8 cellular contexts compared by ENCODE assay signal in genomic region chr11:28107726-28108618, GRCh38. TPM values are rescaled to one million over a fixed set of nuclear protein-coding genes. Genes with fewer than 3 reads are reported as not detected.
DNase-seq lines count a peak whose midpoint lies in the region; ATAC-seq and TF ChIP-seq lines count a peak whose summit lies in the region.

Gene KIF18A, minus strand, starts transcription at chr11:28108156. Its CDS starts 10,209 bp downstream, at chr11:28097947.
Gene METTL15, plus strand, starts transcription at chr11:28108388. Its CDS starts 4,947 bp downstream, at chr11:28113335.

- H4K20me1 ChIP-seq in DND-41 (ENCODE audit: insufficient read depth, low read length) (no peaks in the 10 kb centered on the region; the same call in 1 of the 2 replicates), GM23248 (ENCODE audit: insufficient read depth) (no peaks in the 10 kb centered on the region)

- POLR2A ChIA-PET in naive thymus-derived CD4-positive, alpha-beta T cell (lab: Charles Lee): interaction anchor here (0.7 kb wide), 2 partner anchors 10 to 745 kb away, joined by 3 to 4 read pairs; partner anchors contain the start of gene CCDC34

- H3K36me3 Mint-ChIP-seq in activated T-helper 1 cell treated with anti-CD3 and anti-CD28 coated beads, Interleukin-12 subunit alpha, Interleukin-12 subunit beta, Interleukin-2, Interleukin-4 antibody, amounts not matched to agents 30 ng/mL and 10 ng/mL and 1 ng/mL, durations not matched to agents 14 hours and 24 hours and 36 hours (ENCODE audit: low read depth): peaks cover 7% of the 10 kb centered on the region
- peaks cover 0 to 4% (median 0%) of the 10 kb centered on the region in 5 donors for H3K36me3 Mint-ChIP-seq in naive thymus-derived CD4-positive, alpha-beta T cell
- no peaks in the 10 kb centered on the region for H3K36me3 Mint-ChIP-seq in stimulated activated naive B cell treated with anti-CD40 and anti-IgM and Interleukin-4, amounts not matched to agents 10 μg/mL and 1 μg/mL and 100 μg/mL, for 72 hours

- 1% methylated on average over 38 of the region's 38 CpGs for WGBS in GM23248 (ENCODE audit: low coverage in 1 of 2, low lambda C conversion rate in 2 of 2, missing lambda C conversion rate in 2 of 2), 2 experiments

- H3K9me2 ChIP-seq in GM23248 (ENCODE audit: insufficient read depth): no peaks in the 10 kb centered on the region

- no peaks in the 10 kb centered on the region for H3K9me3 Mint-ChIP-seq in activated T-helper 1 cell treated with anti-CD3 and anti-CD28 coated beads, Interleukin-12 subunit alpha, Interleukin-12 subunit beta, Interleukin-2, Interleukin-4 antibody, amounts not matched to agents 30 ng/mL and 10 ng/mL and 1 ng/mL, durations not matched to agents 14 hours and 24 hours and 36 hours
- no peaks in the 10 kb centered on the region for H3K9me3 Mint-ChIP-seq in naive thymus-derived CD4-positive, alpha-beta T cell
- H3K9me3 Mint-ChIP-seq in stimulated activated naive B cell treated with anti-CD40 and anti-IgM and Interleukin-4, amounts not matched to agents 10 μg/mL and 1 μg/mL and 100 μg/mL, for 72 hours: no peaks in the 10 kb centered on the region

- peak; percentile 10 for TF ChIP-seq CTCF in DND-41 (IDR thresholded peaks at IDR 0.05; ENCODE audit: borderline replicate concordance, extremely low read depth, low read length, poor library complexity, severe bottlenecking)

- peak within 1 kb of the TSS; percentile 78 to 87 for H3K4me3 ChIP-seq in DND-41 (ENCODE audit: low read depth in 1 of 2, low read length in 2 of 2)
- H3K4me3 ChIP-seq in GM23248: peak within 1 kb of the TSS; percentile 94
- H3K4me3 ChIP-seq in naive thymus-derived CD4-positive, alpha-beta T cell (ENCODE audit: low read length): peak within 1 kb of the TSS; percentile 98

- H3K4me1 ChIP-seq in DND-41 (ENCODE audit: insufficient read depth, low read length): peaks cover 67% of the 10 kb centered on the region
- peaks cover 62% of the 10 kb centered on the region for H3K4me1 ChIP-seq in GM23248 (ENCODE audit: insufficient read depth)
- H3K4me1 ChIP-seq in naive thymus-derived CD4-positive, alpha-beta T cell (ENCODE audit: control insufficient read depth in 2 of 2, insufficient read depth in 2 of 2, low read length in 2 of 2): peaks cover 19 to 27% of the 10 kb centered on the region in 2 donors

- intact Hi-C loops in activated T-helper 1 cell treated with anti-CD3 and anti-CD28 coated beads, Interleukin-12 subunit alpha, Interleukin-12 subunit beta, Interleukin-2, Interleukin-4 antibody, amounts not matched to agents 30 ng/mL and 10 ng/mL and 1 ng/mL, durations not matched to agents 14 hours and 24 hours and 36 hours (cut with micrococcal nuclease): loop anchor here (1.0 to 10.0 kb wide), 4 partner anchors 9 to 746 kb away; partner anchors contain the start of gene CCDC34
- intact Hi-C loops in naive thymus-derived CD4-positive, alpha-beta T cell (cut with micrococcal nuclease): loop anchor here (1.0 to 2.0 kb wide), 6 partner anchors 9 to 745 kb away; partner anchors contain the start of genes CCDC34 (in 2 of the 2) and LIN7C (in 2 of the 2)

- H3K4me1 Mint-ChIP-seq in activated T-helper 1 cell treated with anti-CD3 and anti-CD28 coated beads, Interleukin-12 subunit alpha, Interleukin-12 subunit beta, Interleukin-2, Interleukin-4 antibody, amounts not matched to agents 30 ng/mL and 10 ng/mL and 1 ng/mL, durations not matched to agents 14 hours and 24 hours and 36 hours (ENCODE audit: low read depth): peaks cover 65% of the 10 kb centered on the region
- H3K4me1 Mint-ChIP-seq in naive thymus-derived CD4-positive, alpha-beta T cell: peaks cover 29 to 64% (median 61%) of the 10 kb centered on the region in 7 donors
- peaks cover 9 to 40% of the 10 kb centered on the region in 2 donors for H3K4me1 Mint-ChIP-seq in stimulated activated naive B cell treated with anti-CD40 and anti-IgM and Interleukin-4, amounts not matched to agents 10 μg/mL and 1 μg/mL and 100 μg/mL, for 72 hours

- CTCF ChIA-PET in naive thymus-derived CD4-positive, alpha-beta T cell (lab: Charles Lee): interaction anchor here (1.2 to 1.6 kb wide), 2 partner anchors 10 to 18 kb away, joined by 4 read pairs; no protein-coding TSS in a partner anchor

- H3K4me3 Mint-ChIP-seq in activated T-helper 1 cell treated with anti-CD3 and anti-CD28 coated beads, Interleukin-12 subunit alpha, Interleukin-12 subunit beta, Interleukin-2, Interleukin-4 antibody, amounts not matched to agents 30 ng/mL and 10 ng/mL and 1 ng/mL, durations not matched to agents 14 hours and 24 hours and 36 hours: peak within 1 kb of the TSS; percentile 97
- H3K4me3 Mint-ChIP-seq in naive thymus-derived CD4-positive, alpha-beta T cell: peak within 1 kb of the TSS; percentile 89 to 98 (median 96)
- H3K4me3 Mint-ChIP-seq in stimulated activated naive B cell treated with anti-CD40 and anti-IgM and Interleukin-4, amounts not matched to agents 10 μg/mL and 1 μg/mL and 100 μg/mL, for 72 hours: peak within 1 kb of the TSS; percentile 99

- H3K27ac ChIP-seq in DND-41 (ENCODE audit: low read length): peak within 1 kb of the TSS; percentile 93
- peak within 1 kb of the TSS; percentile 97 for H3K27ac ChIP-seq in GM23248
- peak within 1 kb of the TSS; percentile 92 for H3K27ac ChIP-seq in naive thymus-derived CD4-positive, alpha-beta T cell (ENCODE audit: low read depth, low read length)

- ATAC-seq in DND-41 (ENCODE audit: insufficient read depth, low read depth): peak; percentile 89
- ATAC-seq in naive thymus-derived CD4-positive, alpha-beta T cell: peak; percentile 94
- ATAC-seq in stimulated activated naive B cell treated with anti-CD40 and anti-IgM and Interleukin-4, amounts not matched to agents 10 μg/mL and 1 μg/mL and 100 μg/mL, for 72 hours (replicated peaks): peak; percentile 96 to 97

- peaks cover 21% of the 10 kb centered on the region for H3F3A ChIP-seq in GM23248 (ENCODE audit: insufficient read depth)

- DNase-seq in DND-41: peak; percentile 96
- peak; percentile 100 for DNase-seq in GM23248
- peak; percentile 97 to 98 for DNase-seq in Kasumi-1 (lab: John Stamatoyannopoulos, UW)
- DNase-seq in RPMI7951 (ENCODE audit: low read depth): peak; percentile 97
- DNase-seq in activated T-helper 1 cell treated with anti-CD3 and anti-CD28 coated beads, Interleukin-12 subunit alpha, Interleukin-12 subunit beta, Interleukin-2, Interleukin-4 antibody, amounts not matched to agents 30 ng/mL and 10 ng/mL and 1 ng/mL, durations not matched to agents 14 hours and 24 hours and 36 hours (ENCODE audit: low spot score): peak; percentile 99
- DNase-seq in fibroblast of gingiva (ENCODE audit: low read depth): peak; percentile 100
- DNase-seq in naive thymus-derived CD4-positive, alpha-beta T cell: peak; percentile 94 to 98 (median 95)
- DNase-seq in stimulated activated naive B cell treated with anti-CD40 and anti-IgM and Interleukin-4, amounts not matched to agents 10 μg/mL and 1 μg/mL and 100 μg/mL, for 72 hours: peak; percentile 100

- H2AFZ ChIP-seq in DND-41 (ENCODE audit: low read depth, low read length) (peak within 1 kb of the TSS; percentile 88), GM23248 (peak within 1 kb of the TSS; percentile 82)

- H3K27ac Mint-ChIP-seq in activated T-helper 1 cell treated with anti-CD3 and anti-CD28 coated beads, Interleukin-12 subunit alpha, Interleukin-12 subunit beta, Interleukin-2, Interleukin-4 antibody, amounts not matched to agents 30 ng/mL and 10 ng/mL and 1 ng/mL, durations not matched to agents 14 hours and 24 hours and 36 hours: peak within 1 kb of the TSS; percentile 99
- peak within 1 kb of the TSS; percentile 96 to 100 (median 97) for H3K27ac Mint-ChIP-seq in naive thymus-derived CD4-positive, alpha-beta T cell
- H3K27ac Mint-ChIP-seq in stimulated activated naive B cell treated with anti-CD40 and anti-IgM and Interleukin-4, amounts not matched to agents 10 μg/mL and 1 μg/mL and 100 μg/mL, for 72 hours: peak within 1 kb of the TSS; percentile 99

- no peaks in the 10 kb centered on the region for H3K27me3 Mint-ChIP-seq in activated T-helper 1 cell treated with anti-CD3 and anti-CD28 coated beads, Interleukin-12 subunit alpha, Interleukin-12 subunit beta, Interleukin-2, Interleukin-4 antibody, amounts not matched to agents 30 ng/mL and 10 ng/mL and 1 ng/mL, durations not matched to agents 14 hours and 24 hours and 36 hours (ENCODE audit: insufficient read depth)
- no peaks in the 10 kb centered on the region for H3K27me3 Mint-ChIP-seq in naive thymus-derived CD4-positive, alpha-beta T cell
- no peaks in the 10 kb centered on the region for H3K27me3 Mint-ChIP-seq in stimulated activated naive B cell treated with anti-CD40 and anti-IgM and Interleukin-4, amounts not matched to agents 10 μg/mL and 1 μg/mL and 100 μg/mL, for 72 hours

- H3K9me3 ChIP-seq in DND-41 (ENCODE audit: insufficient read depth, low read length, severe bottlenecking) (no peaks in the 10 kb centered on the region), GM23248 (ENCODE audit: low read depth) (no peaks in the 10 kb centered on the region)
- no peaks in the 10 kb centered on the region for H3K9me3 ChIP-seq in naive thymus-derived CD4-positive, alpha-beta T cell (ENCODE audit: control insufficient read depth in 2 of 3, low read length in 3 of 3)

- H3K36me3 ChIP-seq in DND-41 (ENCODE audit: insufficient read depth, low read length): no peaks in the 10 kb centered on the region
- H3K36me3 ChIP-seq in GM23248 (ENCODE audit: low read depth): no peaks in the 10 kb centered on the region
- H3K36me3 ChIP-seq in naive thymus-derived CD4-positive, alpha-beta T cell (ENCODE audit: control insufficient read depth in 2 of 3, insufficient read depth in 3 of 3, low read length in 3 of 3): peaks cover 0 to 5% (median 0%) of the 10 kb centered on the region in 3 experiments

- peaks cover 97% of the 10 kb centered on the region for H3K79me2 ChIP-seq in DND-41 (ENCODE audit: insufficient read depth, low read length)
- peaks cover 89% of the 10 kb centered on the region for H3K79me2 ChIP-seq in GM23248 (ENCODE audit: insufficient read depth)

- H3K27me3 ChIP-seq in DND-41 (ENCODE audit: insufficient read depth, low read length, poor library complexity) (no peaks in the 10 kb centered on the region), GM23248 (replicated peaks; ENCODE audit: insufficient read depth) (no peaks in the 10 kb centered on the region)
- no peaks in the 10 kb centered on the region for H3K27me3 ChIP-seq in naive thymus-derived CD4-positive, alpha-beta T cell (ENCODE audit: control insufficient read depth in 2 of 2, insufficient read depth in 2 of 2, low read length in 2 of 2)

- peak within 1 kb of the TSS; percentile 76 for H3K4me2 ChIP-seq in DND-41 (ENCODE audit: insufficient read depth, low read length)
- H3K4me2 ChIP-seq in GM23248 (ENCODE audit: unreplicated experiment): peak within 1 kb of the TSS; percentile 95

- H3K9ac ChIP-seq in DND-41 (ENCODE audit: low read depth, low read length) (peak within 1 kb of the TSS; percentile 65), GM23248 (peak within 1 kb of the TSS; percentile 98)

- in situ Hi-C loops in GM23248 (cut with MboI): loop anchor here (25.0 kb wide), 1 partner anchor 396 kb away; the partner anchor contains the start of gene BDNF

RNA-seq across cellular contexts. Expression of gene KIF18A, which starts in this region (rescaled TPM):
- total RNA-seq in GM23248 (2014; rRNA removed; shearing (Covaris generic)): 7.8 and 12.5 TPM in 2 replicates
- 8.7 and 9.1 TPM in 2 replicates for polyA plus RNA-seq in GM23248 (2016; fragmentation: Nextera tagmentation; extraction: Ambion mirVana)
- 46.8 and 57.3 TPM in 2 replicates for total RNA-seq in RPMI7951 (2014; rRNA removed; shearing (Covaris generic))
- 13.1 and 15.4 TPM in 2 replicates for total RNA-seq in activated T-helper 1 cell treated with anti-CD3 and anti-CD28 coated beads, Interleukin-12 subunit alpha, Interleukin-12 subunit beta, Interleukin-2, Interleukin-4 antibody, amounts not matched to agents 30 ng/mL and 10 ng/mL and 1 ng/mL, durations not matched to agents 14 hours and 24 hours and 36 hours
- 10 to 100 TPM in 1 of 5 experiments, 1 to 10 TPM in 2, under 1 TPM in 2; 0.59 to 21.3 (median 1.8) TPM for total RNA-seq in naive thymus-derived CD4-positive, alpha-beta T cell
- polyA plus RNA-seq in naive thymus-derived CD4-positive, alpha-beta T cell: under 1 TPM; 0.48 to 0.58 TPM

RNA-seq across cellular contexts. Expression of gene METTL15, which starts in this region (rescaled TPM):
- 11.0 and 15.9 TPM in 2 replicates for total RNA-seq in GM23248 (2014; rRNA removed; shearing (Covaris generic))
- polyA plus RNA-seq in GM23248 (2016; fragmentation: Nextera tagmentation; extraction: Ambion mirVana): 11.1 and 13.1 TPM in 2 replicates
- 14.0 and 14.2 TPM in 2 replicates for total RNA-seq in RPMI7951 (2014; rRNA removed; shearing (Covaris generic))
- total RNA-seq in activated T-helper 1 cell treated with anti-CD3 and anti-CD28 coated beads, Interleukin-12 subunit alpha, Interleukin-12 subunit beta, Interleukin-2, Interleukin-4 antibody, amounts not matched to agents 30 ng/mL and 10 ng/mL and 1 ng/mL, durations not matched to agents 14 hours and 24 hours and 36 hours: 17.1 and 18.0 TPM in 2 replicates
- 10 to 100 TPM in 4 of 5 experiments, 1 to 10 TPM in 1; 8.4 to 14.9 (median 13.8) TPM for total RNA-seq in naive thymus-derived CD4-positive, alpha-beta T cell
- polyA plus RNA-seq in naive thymus-derived CD4-positive, alpha-beta T cell: 1 to 10 TPM; 6.0 TPM

Comparison
In these comparisons a context has a peak if more than half of its experiments do, and no peak if none do; other contexts are left out.
1. Peak in every context shown above with its lines: DNase-seq, ATAC-seq, H3K4me3 ChIP-seq and H3K27ac ChIP-seq.